In genomic region chr20:45036044-45036755, GRCh38 we compare ENCODE assay signal across 12 cellular contexts.
A peak's percentile ranks its signal among the peaks of the same experiment; 100 is the strongest.
DNase-seq lines count a peak whose midpoint lies in the region; ATAC-seq, FAIRE-seq and TF ChIP-seq lines count a peak whose summit lies in the region.
"Had no signal": no experiment of that assay in that cellular context is flagged by ENCODE, and none has a peak within 500 bp of the region (broad histone marks: within the 10 kb centered on the region; RNA-seq: fewer than 3 reads in every experiment).

No MANE protein-coding gene starts in this region.

- H3K36me3 Mint-ChIP-seq in GM23338 (ENCODE audit: low read depth) (peaks cover 13% of the 10 kb centered on the region; the same call in 2 of the 3 replicates), glutamatergic neuron (ENCODE audit: unreplicated experiment) (no peaks in the 10 kb centered on the region)

- H3K9me3 ChIP-seq in SK-N-SH = no peaks in the 10 kb centered on the region
- H3K9me3 ChIP-seq in tibial nerve = no peaks in the 10 kb centered on the region

- H3K27me3 ChIP-seq in GM23338 (ENCODE audit: insufficient read depth) (no peaks in the 10 kb centered on the region), SK-N-SH (ENCODE audit: insufficient read depth) (no peaks in the 10 kb centered on the region), bronchial epithelial cell (ENCODE audit: control insufficient read depth, insufficient read depth, low read length) (no peaks in the 10 kb centered on the region), tibial nerve (no peaks in the 10 kb centered on the region)

- DNase-seq in GM23338 (ENCODE audit: low spot score) = no peak
- no peak for DNase-seq in SK-N-SH
- peak; percentile 80 for DNase-seq in bronchial epithelial cell (ENCODE audit: low read depth)
- peak; percentile 40 to 53 (median 40) for DNase-seq in stimulated activated CD4-positive, alpha-beta T cell treated with anti-CD3 and anti-CD28 coated beads, Interleukin-12 subunit alpha, Interleukin-12 subunit beta, amount 100 ng/mL, for 48 hours (ENCODE audit: low read depth in 2 of 3, low spot score in 1 of 3)
- no peak for DNase-seq in NCI-H524 (lab: John Stamatoyannopoulos, UW)
- DNase-seq in tibial nerve (ENCODE audit: low spot score in 2 of 2) = no peak
- DNase-seq in glutamatergic neuron = no peak
- DNase-seq: NCI-H2081 treated with DMSO at 0.1 percent for 48 hours, retina had no signal

- H3K9me2 ChIP-seq in GM23338 (ENCODE audit: insufficient read depth) (no peaks in the 10 kb centered on the region), SK-N-SH (no peaks in the 10 kb centered on the region)

- WGBS in SK-N-SH (ENCODE audit: low lambda C conversion rate) = 45% methylated on average over 10 of the region's 10 CpGs
- WGBS in tibial nerve, 2 donors = 88 to 89% methylated on average over 10 of the region's 10 CpGs

- H3K79me2 ChIP-seq in GM23338 (replicated peaks; ENCODE audit: insufficient read depth) = 0 out of 2 replicates have a peak, but pooled peaks cover 6% of the 10 kb centered on the region
- H3K79me2 ChIP-seq in SK-N-SH (ENCODE audit: insufficient read depth) = peaks cover 32% of the 10 kb centered on the region

- H2AFZ ChIP-seq in GM23338 (no peak overlapping the region), SK-N-SH (ENCODE audit: low read depth) (peak overlapping the region; percentile 53)

- H4K20me1 ChIP-seq in GM23338 (replicated peaks; ENCODE audit: insufficient read depth) (no peaks in the 10 kb centered on the region), SK-N-SH (ENCODE audit: insufficient read depth) (no peaks in the 10 kb centered on the region)

- H3K4me3 ChIP-seq in GM23338 (no peak overlapping the region), SK-N-SH (ENCODE audit: low read depth in 2 of 2, low read length in 1 of 2) (no peak overlapping the region), bronchial epithelial cell (ENCODE audit: low read depth, low read length) (no peak overlapping the region), tibial nerve (no peak overlapping the region)

- H3K36me3 ChIP-seq in GM23338 (ENCODE audit: insufficient read depth) (no peaks in the 10 kb centered on the region), SK-N-SH (replicated peaks in 1 of 2; ENCODE audit: control insufficient read depth in 1 of 2, insufficient read depth in 2 of 2, low read length in 1 of 2) (peaks cover 2 to 18% of the 10 kb centered on the region in 2 experiments), bronchial epithelial cell (ENCODE audit: control insufficient read depth, insufficient read depth, low read length) (peaks cover 1% of the 10 kb centered on the region), tibial nerve (peaks cover 0 to 4% (median 0%) of the 10 kb centered on the region in 3 donors)

- TF ChIP-seq EP300 in SK-N-SH (IDR thresholded peaks at IDR 0.05; ENCODE audit: borderline replicate concordance in 1 of 2, low read depth in 1 of 2, low read length in 1 of 2) (peak in 1 of 2 experiments; percentile 76; a peak in 2 of 4 replicates), tibial nerve (IDR thresholded peaks at IDR 0.05) (peak in 1 of 2 donors; percentile 22)

- POLR2A ChIA-PET in SK-N-SH (lab: Yijun Ruan, JAX) = no interaction called here

- H3F3A ChIP-seq in GM23338 (replicated peaks; ENCODE audit: low read depth) = no peaks in the 10 kb centered on the region
- peaks cover 29% of the 10 kb centered on the region for H3F3A ChIP-seq in SK-N-SH (replicated peaks; ENCODE audit: insufficient read depth)

- CTCF ChIA-PET in SK-N-SH (lab: Yijun Ruan, JAX) = interaction anchor here (1.2 to 2.5 kb wide), 7 partner anchors 8 to 326 kb away, joined by 3 to 16 read pairs (median 5); partner anchors contain the start of gene SYS1

- H3K27me3 Mint-ChIP-seq in GM23338 (ENCODE audit: insufficient read depth, low read depth, poor library complexity) (peaks cover 4% of the 10 kb centered on the region), glutamatergic neuron (ENCODE audit: unreplicated experiment) (no peaks in the 10 kb centered on the region)

- FAIRE-seq in bronchial epithelial cell (lab: Jason Lieb, UNC) = no peak
- FAIRE-seq: colon, GM12892 had no signal

- TF ChIP-seq RAD21 in SK-N-SH (IDR thresholded peaks at IDR 0.05; ENCODE audit: low read length) = no peak

- H3K4me2 ChIP-seq in GM23338 = no peak overlapping the region
- H3K4me2 ChIP-seq in SK-N-SH = peak overlapping the region; percentile 54

- no peak for TF ChIP-seq POLR2A in tibial nerve (IDR thresholded peaks at IDR 0.05)

- H3K4me1 Mint-ChIP-seq in GM23338 = peaks cover 39% of the 10 kb centered on the region
- H3K4me1 Mint-ChIP-seq in glutamatergic neuron (ENCODE audit: low read depth, unreplicated experiment) = peaks cover 6% of the 10 kb centered on the region

- H3K4me3 Mint-ChIP-seq in GM23338 = no peak overlapping the region
- H3K4me3 Mint-ChIP-seq in glutamatergic neuron (ENCODE audit: unreplicated experiment) = no peak overlapping the region

- H3K27ac ChIP-seq in GM23338 (ENCODE audit: low read depth) (peak overlapping the region; percentile 76), SK-N-SH (ENCODE audit: low read depth in 2 of 2, low read length in 1 of 2) (peak overlapping the region; percentile 48 to 89; a peak in 3 of 4 replicates), tibial nerve (no peak overlapping the region)

- H3K9me3 Mint-ChIP-seq in GM23338 (peaks cover 7% of the 10 kb centered on the region; the same call in 1 of the 3 replicates), glutamatergic neuron (ENCODE audit: unreplicated experiment) (no peaks in the 10 kb centered on the region)

- peak overlapping the region; percentile 95 for H3K27ac Mint-ChIP-seq in GM23338
- H3K27ac Mint-ChIP-seq in glutamatergic neuron (ENCODE audit: unreplicated experiment) = no peak overlapping the region

- peaks cover 18% of the 10 kb centered on the region for H3K4me1 ChIP-seq in GM23338 (ENCODE audit: insufficient read depth)
- H3K4me1 ChIP-seq in SK-N-SH (ENCODE audit: control insufficient read depth in 1 of 2, insufficient read depth in 2 of 2, low read depth in 1 of 2, low read length in 1 of 2) = peaks cover 2 to 42% of the 10 kb centered on the region in 2 experiments; a peak in 3 of 4 replicates
- peaks cover 0 to 31% (median 10%) of the 10 kb centered on the region in 4 donors for H3K4me1 ChIP-seq in tibial nerve

- ATAC-seq in GM23338 (no peak), GM19351 (IDR thresholded peaks at IDR 0.05; ENCODE audit: unreplicated experiment) (no peak)

- H3K9ac ChIP-seq in SK-N-SH = peak overlapping the region; percentile 54

- no peak for TF ChIP-seq CTCF in GM23338 (conservative IDR thresholded peaks at IDR 0.05; ENCODE audit: low read depth in 2 of 2)
- TF ChIP-seq CTCF in SK-N-SH (IDR thresholded peaks at IDR 0.05) = no peak
- TF ChIP-seq CTCF in bronchial epithelial cell (IDR thresholded peaks at IDR 0.05; ENCODE audit: insufficient read depth, low read length, severe bottlenecking) = no peak
- no peak for TF ChIP-seq CTCF in tibial nerve (IDR thresholded peaks at IDR 0.05)
- TF ChIP-seq CTCF in glutamatergic neuron (IDR thresholded peaks at IDR 0.05; ENCODE audit: partially characterized antibody, unreplicated experiment) = no peak

TF ChIP-seq in GM23338, 12 proteins besides CTCF, POLR2A, EP300 and RAD21 (continues in another document):
- no peak for TF ChIP-seq EZH2 (IDR thresholded peaks at IDR 0.05; ENCODE audit: low read depth, unreplicated experiment)
- TF ChIP-seq ZNF331 (CRISPR knock-in tag; IDR thresholded peaks at IDR 0.05; ENCODE audit: low read depth) = no peak
- no peak for TF ChIP-seq JUNB (IDR thresholded peaks at IDR 0.05; ENCODE audit: unreplicated experiment)
- no peak for TF ChIP-seq POLR2AphosphoS5 (IDR thresholded peaks at IDR 0.05; ENCODE audit: low read depth)
- TF ChIP-seq NANOG (IDR thresholded peaks at IDR 0.05; ENCODE audit: borderline replicate concordance) = no peak
- no peak for TF ChIP-seq ZNF114 (CRISPR knock-in tag; IDR thresholded peaks at IDR 0.05)

TF ChIP-seq in SK-N-SH, 30 proteins besides CTCF, POLR2A, EP300 and RAD21 (continues in another document):
- no peak for TF ChIP-seq MEF2A (IDR thresholded peaks at IDR 0.05; ENCODE audit: borderline replicate concordance, low read depth)
- peak; percentile 73 for TF ChIP-seq TCF12 (IDR thresholded peaks at IDR 0.05)
- TF ChIP-seq USF1 (IDR thresholded peaks at IDR 0.05; ENCODE audit: borderline replicate concordance, low read depth) = no peak
- no peak for TF ChIP-seq FOXJ3 (CRISPR knock-in tag; IDR thresholded peaks at IDR 0.05)
- TF ChIP-seq MAX (IDR thresholded peaks at IDR 0.05; ENCODE audit: low read depth) = peak; percentile 77
- no peak for TF ChIP-seq TAF1 (IDR thresholded peaks at IDR 0.05; ENCODE audit: borderline replicate concordance, low read depth, low read length)
- TF ChIP-seq NRF1 (IDR thresholded peaks at IDR 0.05; ENCODE audit: low read depth, low read length) = no peak
- TF ChIP-seq JUND (IDR thresholded peaks at IDR 0.05) = peak; percentile 75
- no peak for TF ChIP-seq SIN3A (IDR thresholded peaks at IDR 0.05; ENCODE audit: borderline replicate concordance, low read depth, low read length)
- peak; percentile 64 for TF ChIP-seq NFIC (IDR thresholded peaks at IDR 0.05; ENCODE audit: borderline replicate concordance)
- TF ChIP-seq FOXM1 (IDR thresholded peaks at IDR 0.05; ENCODE audit: low read depth) = no peak
- TF ChIP-seq EZH2phosphoT487 (IDR thresholded peaks at IDR 0.05; ENCODE audit: borderline replicate concordance, low read depth) = no peak
- TF ChIP-seq SMC3 (IDR thresholded peaks at IDR 0.05; ENCODE audit: low read depth, low read length) = no peak
- TF ChIP-seq FOSL2 (IDR thresholded peaks at IDR 0.05; ENCODE audit: borderline replicate concordance, low read depth) = peak; percentile 94
- peak; percentile 42; the same call in 1 of the 2 replicates for TF ChIP-seq POLR2AphosphoS5 (IDR thresholded peaks at IDR 0.05; ENCODE audit: low read depth, low read length)

Comparison
In these comparisons a context has a peak if more than half of its experiments do, and no peak if none do; other contexts are left out.
1. DNase-seq: peak in bronchial epithelial cell (single experiment) and stimulated activated CD4-positive, alpha-beta T cell treated with anti-CD3 and anti-CD28 coated beads, Interleukin-12 subunit alpha, Interleukin-12 subunit beta, amount 100 ng/mL, for 48 hours (3 of 3); none in GM23338 (single experiment), SK-N-SH (single experiment), NCI-H524 (0 of 2), tibial nerve (0 of 2) and glutamatergic neuron (single experiment).
2. H3K27ac ChIP-seq: peak in GM23338 (single experiment) and SK-N-SH (2 of 2); none in tibial nerve (0 of 4).